In genomic region chr2:168336786-168337388, GRCh38 we compare ENCODE assay signal across 8 cellular contexts.
DNase-seq lines count a peak whose midpoint lies in the region; ATAC-seq and TF ChIP-seq lines count a peak whose summit lies in the region.

No MANE protein-coding gene starts in this region.

- H3K4me3 Mint-ChIP-seq in MCF 10A (ENCODE audit: unreplicated experiment) (no peak overlapping the region), natural killer cell (no peak overlapping the region)

- H3K27me3 Mint-ChIP-seq in MCF 10A (ENCODE audit: insufficient read depth, unreplicated experiment) (no peaks in the 10 kb centered on the region), natural killer cell (ENCODE audit: low read depth in 2 of 2) (peaks cover 0 to 7% of the 10 kb centered on the region in 2 donors)

- BruUV-seq in MCF 10A (replicated peaks; lab: Mats Ljungman, UMichigan): no TSS peak

- H3K27ac Mint-ChIP-seq in MCF 10A (ENCODE audit: low read depth, unreplicated experiment): no peak overlapping the region
- no peak overlapping the region for H3K27ac Mint-ChIP-seq in natural killer cell

- CTCF ChIA-PET in MCF 10A (lab: Yijun Ruan, JAX): interaction anchor here (0.6 to 5.6 kb wide), 52 partner anchors 9 to 1799 kb away, joined by 3 to 58 read pairs (median 4); partner anchors contain the start of gene STK39

- intact Hi-C loops in MCF 10A (cut with micrococcal nuclease) (loop anchor here (1.0 to 10.0 kb wide), 4 partner anchors 90 to 372 kb away; partner anchors contain the start of gene STK39), natural killer cell (cut with micrococcal nuclease) (no loop called here)

- no peaks in the 10 kb centered on the region for H3K36me3 Mint-ChIP-seq in MCF 10A (ENCODE audit: insufficient read depth, unreplicated experiment)
- no peaks in the 10 kb centered on the region for H3K36me3 Mint-ChIP-seq in natural killer cell

- no peaks in the 10 kb centered on the region for H3K4me1 Mint-ChIP-seq in MCF 10A (ENCODE audit: insufficient read depth, unreplicated experiment)
- H3K4me1 Mint-ChIP-seq in natural killer cell: no peaks in the 10 kb centered on the region

- DNase-seq in NCI-H2081 (lab: John Stamatoyannopoulos, UW) (peak; percentile 33 to 65), NCI-H2081 treated with DMSO at 0.1 percent for 48 hours (lab: John Stamatoyannopoulos, UW) (no peak), SW480 (ENCODE audit: low spot score) (peak; percentile 49), MCF 10A (ENCODE audit: unreplicated experiment) (peak; percentile 86), natural killer cell (no peak), C1 segment of cervical spinal cord (lab: John Stamatoyannopoulos, UW) (no peak), MV-4-11 (lab: John Stamatoyannopoulos, UW) (no peak)

- ATAC-seq in HG03565 (IDR thresholded peaks at IDR 0.05; ENCODE audit: unreplicated experiment) (peak; percentile 67), natural killer cell (peak in 2 of 3 donors; percentile 40 to 45)

- TF ChIP-seq CTCF in MCF 10A (IDR thresholded peaks at IDR 0.05; ENCODE audit: unreplicated experiment): peak; percentile 44
- no peak for TF ChIP-seq CTCF in natural killer cell (IDR thresholded peaks at IDR 0.05)

- POLR2A ChIA-PET in MCF 10A (lab: Yijun Ruan, JAX): interaction anchor here (0.6 kb wide), 2 partner anchors 169 to 197 kb away, joined by 3 read pairs; no protein-coding TSS in a partner anchor

- H3K9me3 Mint-ChIP-seq in MCF 10A (ENCODE audit: unreplicated experiment) (no peaks in the 10 kb centered on the region), natural killer cell (no peaks in the 10 kb centered on the region)

Comparison
In these comparisons a context has a peak if more than half of its experiments do, and no peak if none do; other contexts are left out.
1. DNase-seq: peak in NCI-H2081 (2 of 2), SW480 (single experiment) and MCF 10A (single experiment); none in NCI-H2081 treated with DMSO at 0.1 percent for 48 hours (single experiment), natural killer cell (single experiment), C1 segment of cervical spinal cord (0 of 14) and MV-4-11 (single experiment).